Comparison of ENCODE assay signal across 8 cellular contexts in the genomic region with DNA sequence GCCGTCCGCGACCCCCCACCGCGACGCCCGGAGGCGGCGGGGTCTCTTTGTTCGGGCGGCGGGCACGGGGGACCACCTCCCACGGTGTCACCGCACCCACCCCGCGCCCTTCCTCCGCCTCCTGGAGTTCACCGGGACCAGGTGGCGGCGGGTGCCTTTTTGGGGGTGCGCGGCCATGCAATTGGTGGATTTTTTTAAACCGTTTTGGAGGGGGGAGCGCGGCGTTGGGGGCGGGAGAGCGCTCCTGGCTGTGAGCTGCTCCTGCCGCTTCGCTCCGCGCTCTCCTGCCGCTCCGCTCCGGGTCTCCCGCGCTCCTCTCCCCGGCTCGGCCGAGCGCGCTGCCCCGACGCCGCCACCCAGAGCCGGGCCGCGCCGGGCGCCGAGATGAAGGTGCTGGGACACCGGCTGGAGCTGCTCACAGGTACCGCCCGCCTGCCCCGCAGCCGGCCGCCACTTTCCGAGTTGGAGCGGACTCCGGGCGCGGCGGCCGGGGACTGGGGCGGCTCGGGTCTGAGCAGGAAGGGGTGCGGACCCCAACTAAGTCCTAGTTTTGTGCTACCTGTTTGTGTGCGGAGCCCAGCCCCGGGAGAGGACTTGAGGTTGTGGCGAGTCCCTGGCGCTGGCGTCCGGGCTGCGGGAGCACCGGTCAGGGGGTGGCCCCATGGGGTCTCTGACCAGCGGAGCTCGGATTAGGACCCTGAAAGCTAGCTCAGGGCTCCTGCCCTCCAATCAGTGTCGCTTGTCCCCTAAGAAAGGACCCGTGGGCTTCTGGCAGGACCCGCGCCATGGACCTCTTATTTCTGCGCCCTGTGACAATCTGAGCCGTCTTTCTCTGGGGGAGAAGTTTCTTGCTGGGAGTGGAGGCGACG. TPM values are rescaled to one million over a fixed set of nuclear protein-coding genes. Genes with fewer than 3 reads are reported as not detected.
DNase-seq lines count a peak whose midpoint lies in the region; ATAC-seq and TF ChIP-seq lines count a peak whose summit lies in the region.

No MANE protein-coding gene starts in this region.

- H4K20me1 ChIP-seq in DOHH2 (ENCODE audit: control insufficient read depth, insufficient read depth, low read depth, low read length) = no peaks in the 10 kb centered on the region

- DNase-seq in NCI-H2171 (lab: John Stamatoyannopoulos, UW) (peak; percentile 69), endodermal cell (peak; percentile 79), neural crest cell (ENCODE audit: low read depth, low spot score) (no peak), H4 (ENCODE audit: low spot score) (no peak), NCI-H2196 treated with DMSO at 0.1 percent for 48 hours (lab: John Stamatoyannopoulos, UW; ENCODE audit: unreplicated experiment) (no peak), CD14-positive monocyte (ENCODE audit: low spot score) (no peak)

- no peaks in the 10 kb centered on the region for H3K79me2 ChIP-seq in DOHH2 (ENCODE audit: control insufficient read depth, low read length)

- H3K9ac ChIP-seq in endodermal cell (ENCODE audit: extremely low read depth, low read length, poor library complexity, severe bottlenecking) = peak overlapping the region; percentile 70

- no peaks in the 10 kb centered on the region for H3K9me3 ChIP-seq in DOHH2 (ENCODE audit: control insufficient read depth, insufficient read depth, low read length)
- H3K9me3 ChIP-seq in endodermal cell (ENCODE audit: control insufficient read depth, low read length) = no peaks in the 10 kb centered on the region

- H3K36me3 ChIP-seq in DOHH2 (ENCODE audit: control insufficient read depth, low read length) (no peaks in the 10 kb centered on the region), endodermal cell (ENCODE audit: control insufficient read depth, insufficient read depth, low read length) (no peaks in the 10 kb centered on the region)

- H3K4me3 Mint-ChIP-seq in endodermal cell (peak overlapping the region; percentile 92), neural crest cell (peak overlapping the region; percentile 87), CD14-positive monocyte (peak overlapping the region in 1 of 2 donors; percentile 56)

- peak overlapping the region; percentile 61 for H3K4me3 ChIP-seq in DOHH2 (ENCODE audit: low read length)
- H3K4me3 ChIP-seq in endodermal cell (ENCODE audit: low read length) = peak overlapping the region; percentile 89

- H3F3A ChIP-seq in DOHH2 (ENCODE audit: control insufficient read depth, insufficient read depth) = no peaks in the 10 kb centered on the region

- H3K4me1 ChIP-seq in DOHH2 (ENCODE audit: control insufficient read depth, low read length) = peaks cover 12% of the 10 kb centered on the region
- H3K4me1 ChIP-seq in endodermal cell (ENCODE audit: control insufficient read depth, insufficient read depth, low read length) = no peaks in the 10 kb centered on the region

- ATAC-seq in HG02610 (IDR thresholded peaks at IDR 0.05; ENCODE audit: unreplicated experiment) = no peak

- H3K9me2 ChIP-seq in DOHH2 (replicated peaks; ENCODE audit: control insufficient read depth, low read length) = no peaks in the 10 kb centered on the region

- H3K27me3 ChIP-seq in DOHH2 (ENCODE audit: control insufficient read depth, low read length) = peaks cover 51% of the 10 kb centered on the region
- H3K27me3 ChIP-seq in endodermal cell (ENCODE audit: control insufficient read depth, insufficient read depth, low read length, poor library complexity, severe bottlenecking) = peaks cover 16% of the 10 kb centered on the region

- WGBS in endodermal cell (ENCODE audit: insufficient coverage in 1 of 2, insufficient read length in 1 of 2), 2 experiments = 0% methylated on average over 24 to 86 of the region's 86 CpGs

- peaks cover 19% of the 10 kb centered on the region for H3K27me3 Mint-ChIP-seq in endodermal cell (ENCODE audit: insufficient read depth)
- peaks cover 86% of the 10 kb centered on the region for H3K27me3 Mint-ChIP-seq in neural crest cell (ENCODE audit: low read depth)
- H3K27me3 Mint-ChIP-seq in CD14-positive monocyte (ENCODE audit: low read depth in 3 of 3) = peaks cover 54 to 88% (median 73%) of the 10 kb centered on the region in 3 donors

- peak overlapping the region; percentile 96 for H3K27ac Mint-ChIP-seq in endodermal cell
- H3K27ac Mint-ChIP-seq in neural crest cell (ENCODE audit: unreplicated experiment) = no peak overlapping the region
- no peak overlapping the region for H3K27ac Mint-ChIP-seq in CD14-positive monocyte

- H3K27ac ChIP-seq in DOHH2 (ENCODE audit: low read depth, low read length) = no peak overlapping the region
- H3K27ac ChIP-seq in endodermal cell (ENCODE audit: low read depth, low read length) = no peak overlapping the region

- TF ChIP-seq CTCF in DOHH2 (IDR thresholded peaks at IDR 0.05; ENCODE audit: low read depth, low read length, poor library complexity, severe bottlenecking) = no peak
- TF ChIP-seq CTCF in endodermal cell (conservative IDR thresholded peaks at IDR 0.05) = no peak
- TF ChIP-seq CTCF in neural crest cell (conservative IDR thresholded peaks at IDR 0.05) = no peak
- no peak for TF ChIP-seq CTCF in CD14-positive monocyte (IDR thresholded peaks at IDR 0.05)

- intact Hi-C loops in CD14-positive monocyte (cut with micrococcal nuclease) = no loop called here

- H3K4me1 Mint-ChIP-seq in endodermal cell = peaks cover 21% of the 10 kb centered on the region
- peaks cover 8% of the 10 kb centered on the region for H3K4me1 Mint-ChIP-seq in neural crest cell
- peaks cover 2% of the 10 kb centered on the region for H3K4me1 Mint-ChIP-seq in CD14-positive monocyte

- peak overlapping the region; percentile 71 for H3K4me2 ChIP-seq in DOHH2 (ENCODE audit: low read length)

- peaks cover 5% of the 10 kb centered on the region for H3K36me3 Mint-ChIP-seq in endodermal cell (ENCODE audit: low read depth)
- no peaks in the 10 kb centered on the region for H3K36me3 Mint-ChIP-seq in neural crest cell (ENCODE audit: low read depth)
- H3K36me3 Mint-ChIP-seq in CD14-positive monocyte = peaks cover 0 to 2% of the 10 kb centered on the region in 2 donors

- no peaks in the 10 kb centered on the region for H3K9me3 Mint-ChIP-seq in endodermal cell
- H3K9me3 Mint-ChIP-seq in neural crest cell = no peaks in the 10 kb centered on the region
- peaks cover 0 to 12% (median 2%) of the 10 kb centered on the region in 7 donors for H3K9me3 Mint-ChIP-seq in CD14-positive monocyte

RNA-seq across cellular contexts. Expression of gene NDRG4, which starts 35.7 kb away (rescaled TPM):
- total RNA-seq in endodermal cell = 10 to 100 TPM; 81.9 to 95.9 TPM
- polyA plus RNA-seq in endodermal cell (2013, experiment 1 of 2) = 76.8 TPM
- 71.1 TPM for polyA plus RNA-seq in endodermal cell (2013, experiment 2 of 2)
- 52.5 and 58.9 TPM in 2 replicates for total RNA-seq in neural crest cell
- total RNA-seq in H4 (2014; rRNA removed; shearing (Covaris generic)) = 30.0 and 31.6 TPM in 2 replicates
- not detected for polyA plus RNA-seq in CD14-positive monocyte

RNA-seq across cellular contexts. Expression of gene SETD6, which starts 51.0 kb away (rescaled TPM):
- total RNA-seq in endodermal cell (10 to 100 TPM; 37.2 to 42.3 TPM), neural crest cell (34.0 and 35.6 TPM in 2 replicates)
- polyA plus RNA-seq in endodermal cell (2013, experiment 1 of 2) = 26.0 TPM
- polyA plus RNA-seq in endodermal cell (2013, experiment 2 of 2) = 21.5 TPM
- total RNA-seq in H4 (2014; rRNA removed; shearing (Covaris generic)) = 15.3 and 17.7 TPM in 2 replicates
- 1 to 10 TPM; 2.5 to 3.4 TPM for polyA plus RNA-seq in CD14-positive monocyte

Comparison
In these comparisons a context has a peak if more than half of its experiments do, and no peak if none do; other contexts are left out.
1. DNase-seq: peak in NCI-H2171 (single experiment) and endodermal cell (single experiment); none in neural crest cell (single experiment), H4 (single experiment), NCI-H2196 treated with DMSO at 0.1 percent for 48 hours (single experiment) and CD14-positive monocyte (single experiment).